Comparison of ENCODE assay signal across 30 cellular contexts in genomic region chr12:25071366-25071765, GRCh38.
DNase-seq lines count a peak whose midpoint lies in the region; ATAC-seq, FAIRE-seq and TF ChIP-seq lines count a peak whose summit lies in the region.
"Had no signal": no experiment of that assay in that cellular context is flagged by ENCODE, and none has a peak within 500 bp of the region (broad histone marks: within the 10 kb centered on the region; RNA-seq: fewer than 3 reads in every experiment).

No MANE protein-coding gene starts in this region.

- no peaks in the 10 kb centered on the region for H3K9me3 Mint-ChIP-seq in activated CD8-positive, alpha-beta T cell treated with anti-CD3 and anti-CD28 coated beads, Interleukin-2, amount 10 ng/mL, durations not matched to agents 7 days and 5 days (ENCODE audit: insufficient read depth)
- H3K9me3 Mint-ChIP-seq: activated CD8-positive, alpha-beta T cell treated with anti-CD3 and anti-CD28 coated beads for 36 hours; activated naive CD8-positive, alpha-beta T cell treated with anti-CD3 and anti-CD28 coated beads, Interleukin-2, amount 50 U/mL, for 24 hours; brain; T-cell had no signal

- no peaks in the 10 kb centered on the region for H3K27me3 ChIP-seq in BLaER1 treated with 17β-estradiol and CSF1 and Interleukin-3, amounts not matched to agents 10 nM and 100 nM
- H3K27me3 ChIP-seq in bronchial epithelial cell (ENCODE audit: control insufficient read depth, insufficient read depth, low read length): no peaks in the 10 kb centered on the region
- no peaks in the 10 kb centered on the region for H3K27me3 ChIP-seq in lower lobe of right lung (ENCODE audit: low read depth)
- no peaks in the 10 kb centered on the region for H3K27me3 ChIP-seq in transverse colon
- H3K27me3 ChIP-seq: heart left ventricle, Peyer's patch had no signal

- intact Hi-C loops in lower lobe of right lung (cut with DNase I) (no loop called here), transverse colon (cut with DNase I; ENCODE audit: low total_unique reads) (no loop called here)

- POLR2A ChIA-PET in activated CD8-positive, alpha-beta T cell treated with anti-CD3 and anti-CD28 coated beads, Interleukin-2, amount 10 ng/mL, durations not matched to agents 7 days and 5 days (lab: Charles Lee): no interaction called here

- peak overlapping the region; percentile 31 to 95 (median 81) for H3K27ac ChIP-seq in BLaER1 treated with 17β-estradiol and CSF1 and Interleukin-3, amounts not matched to agents 10 nM and 100 nM
- peak overlapping the region; percentile 24 for H3K27ac ChIP-seq in lower lobe of right lung
- no peak overlapping the region for H3K27ac ChIP-seq in transverse colon
- H3K27ac ChIP-seq: C4-2B, Peyer's patch, prostate gland had no signal

- ATAC-seq in lower lobe of right lung: no peak
- ATAC-seq in activated CD8-positive, alpha-beta T cell treated with anti-CD3 and anti-CD28 coated beads, Interleukin-2, amount 10 ng/mL, durations not matched to agents 7 days and 5 days: no peak
- ATAC-seq: activated CD4-positive, CD25-positive, alpha-beta regulatory T cell treated with anti-CD3 and anti-CD28 coated beads, Interleukin-2, amount 50 U/mL, for 24 hours; activated CD8-positive, alpha-beta T cell treated with anti-CD3 and anti-CD28 coated beads for 36 hours; activated naive CD8-positive, alpha-beta T cell treated with anti-CD3 and anti-CD28 coated beads, Interleukin-2, amount 50 U/mL, for 24 hours; HCT116; left colon; T-cell had no signal

- no peak for TF ChIP-seq CTCF in bronchial epithelial cell (IDR thresholded peaks at IDR 0.05; ENCODE audit: insufficient read depth, low read length, severe bottlenecking)
- no peak for TF ChIP-seq CTCF in lower lobe of right lung (IDR thresholded peaks at IDR 0.05)
- TF ChIP-seq CTCF in transverse colon (IDR thresholded peaks at IDR 0.05): no peak

- in situ Hi-C loops in transverse colon (cut with MboI; ENCODE audit: low pct_ligation_motif_present in 1 of 4, low pct_unique_long_range_greater_than_20kb in 1 of 4, low sequenced_read_pairs in 3 of 4): no loop called here

- H3K9me3 ChIP-seq in BLaER1 treated with 17β-estradiol and CSF1 and Interleukin-3, amounts not matched to agents 10 nM and 100 nM (replicated peaks in 1 of 11): no peaks in the 10 kb centered on the region
- H3K9me3 ChIP-seq in lower lobe of right lung (no peaks in the 10 kb centered on the region), transverse colon (no peaks in the 10 kb centered on the region)
- H3K9me3 ChIP-seq: heart left ventricle, Peyer's patch, prostate gland had no signal

- H3K27ac Mint-ChIP-seq in activated CD8-positive, alpha-beta T cell treated with anti-CD3 and anti-CD28 coated beads, Interleukin-2, amount 10 ng/mL, durations not matched to agents 7 days and 5 days: no peak overlapping the region
- H3K27ac Mint-ChIP-seq: activated CD8-positive, alpha-beta T cell treated with anti-CD3 and anti-CD28 coated beads for 36 hours; activated naive CD8-positive, alpha-beta T cell treated with anti-CD3 and anti-CD28 coated beads, Interleukin-2, amount 50 U/mL, for 24 hours; brain; T-cell had no signal

- peaks cover 35 to 99% (median 83%) of the 10 kb centered on the region in 11 experiments; a peak in 21 of 22 replicates for H3K36me3 ChIP-seq in BLaER1 treated with 17β-estradiol and CSF1 and Interleukin-3, amounts not matched to agents 10 nM and 100 nM
- H3K36me3 ChIP-seq in bronchial epithelial cell (ENCODE audit: control insufficient read depth, insufficient read depth, low read length): peaks cover 2% of the 10 kb centered on the region
- peaks cover 6% of the 10 kb centered on the region for H3K36me3 ChIP-seq in lower lobe of right lung
- no peaks in the 10 kb centered on the region for H3K36me3 ChIP-seq in transverse colon
- H3K36me3 ChIP-seq: Peyer's patch, prostate gland had no signal

- H4K20me1 ChIP-seq in BLaER1 treated with 17β-estradiol and CSF1 and Interleukin-3, amounts not matched to agents 10 nM and 100 nM: peaks cover 0 to 100% (median 0%) of the 10 kb centered on the region in 11 experiments; a peak in 7 of 22 replicates

- 0 out of 20 replicates have a peak overlapping the region, but pooled peaks of 1 of the 10 experiments have one; percentile 18 for H3K4me3 ChIP-seq in BLaER1 treated with 17β-estradiol and CSF1 and Interleukin-3, amounts not matched to agents 10 nM and 100 nM
- H3K4me3 ChIP-seq in bronchial epithelial cell (ENCODE audit: low read depth, low read length): no peak overlapping the region
- no peak overlapping the region for H3K4me3 ChIP-seq in lower lobe of right lung
- no peak overlapping the region for H3K4me3 ChIP-seq in transverse colon
- H3K4me3 ChIP-seq: heart left ventricle, Peyer's patch, prostate gland, smooth muscle cell had no signal

- H3K9ac ChIP-seq in BLaER1 treated with 17β-estradiol and CSF1 and Interleukin-3, amounts not matched to agents 10 nM and 100 nM: peak overlapping the region in 9 of 11 experiments; percentile 7 to 66 (median 43); a peak in 9 of 22 replicates

- no peak for FAIRE-seq in bronchial epithelial cell (lab: Jason Lieb, UNC)
- FAIRE-seq: colon, D721Med, GM12892 had no signal

- H3K4me1 ChIP-seq in BLaER1 treated with 17β-estradiol and CSF1 and Interleukin-3, amounts not matched to agents 10 nM and 100 nM: peaks cover 84 to 100% (median 97%) of the 10 kb centered on the region in 10 experiments
- H3K4me1 ChIP-seq in lower lobe of right lung (peaks cover 30% of the 10 kb centered on the region), transverse colon (no peaks in the 10 kb centered on the region)
- H3K4me1 ChIP-seq: Peyer's patch, prostate gland had no signal

- H3K4me2 ChIP-seq in BLaER1 treated with 17β-estradiol and CSF1 and Interleukin-3, amounts not matched to agents 10 nM and 100 nM: peak overlapping the region; percentile 38 to 97 (median 93)
- H3K4me2 ChIP-seq: smooth muscle cell had no signal

- WGBS in transverse colon (ENCODE audit: low coverage in 1 of 2), 2 donors: 54 to 75% methylated on average over 1 of the region's 1 CpG

- H3K4me3 Mint-ChIP-seq in activated CD8-positive, alpha-beta T cell treated with anti-CD3 and anti-CD28 coated beads, Interleukin-2, amount 10 ng/mL, durations not matched to agents 7 days and 5 days: no peak overlapping the region
- H3K4me3 Mint-ChIP-seq: activated CD8-positive, alpha-beta T cell treated with anti-CD3 and anti-CD28 coated beads for 36 hours; activated naive CD8-positive, alpha-beta T cell treated with anti-CD3 and anti-CD28 coated beads, Interleukin-2, amount 50 U/mL, for 24 hours; brain; T-cell had no signal

- peaks cover 17% of the 10 kb centered on the region for H3K4me1 Mint-ChIP-seq in activated CD8-positive, alpha-beta T cell treated with anti-CD3 and anti-CD28 coated beads, Interleukin-2, amount 10 ng/mL, durations not matched to agents 7 days and 5 days (ENCODE audit: low read depth)
- H3K4me1 Mint-ChIP-seq: brain had no signal

- CTCF ChIA-PET in activated CD8-positive, alpha-beta T cell treated with anti-CD3 and anti-CD28 coated beads, Interleukin-2, amount 10 ng/mL, durations not matched to agents 7 days and 5 days (lab: Charles Lee): interaction anchor here (0.7 to 1.0 kb wide), 2 partner anchors 9 to 11 kb away, joined by 3 read pairs; no protein-coding TSS in a partner anchor

- DNase-seq in bronchial epithelial cell (ENCODE audit: low read depth) (peak; percentile 26), lower lobe of right lung (no peak), renal cortical epithelial cell (ENCODE audit: low read depth) (peak; percentile 89), transverse colon (no peak)
- no peak for DNase-seq in activated CD8-positive, alpha-beta T cell treated with anti-CD3 and anti-CD28 coated beads, Interleukin-2, amount 10 ng/mL, durations not matched to agents 7 days and 5 days
- DNase-seq in effector CD4-positive, alpha-beta T cell: no peak
- DNase-seq in stimulated activated CD4-positive, alpha-beta T cell treated with anti-CD3 and anti-CD28 coated beads, Interleukin-4, amount 100 ng/mL, for 24 hours: no peak
- DNase-seq: ACHN; activated CD8-positive, alpha-beta T cell treated with anti-CD3 and anti-CD28 coated beads for 36 hours; activated gamma-delta T cell treated with Interleukin-2 at 50 U/mL for 16 hours; activated naive CD8-positive, alpha-beta T cell treated with anti-CD3 and anti-CD28 coated beads, Interleukin-2, amount 50 U/mL, for 24 hours; heart left ventricle; Kasumi-1; left colon; midbrain; NCI-H187 treated with DMSO at 0.1 percent for 48 hours; Peyer's patch; stimulated activated CD4-positive, alpha-beta T cell treated with anti-CD3 and anti-CD28 coated beads, Interleukin-2, amount 100 ng/mL, for 48 hours; stimulated activated naive CD4-positive, alpha-beta T cell treated with Interleukin-2 at 50 U/mL for 16 hours; T-cell had no signal

- peaks cover 72% of the 10 kb centered on the region for H3K36me3 Mint-ChIP-seq in activated CD8-positive, alpha-beta T cell treated with anti-CD3 and anti-CD28 coated beads, Interleukin-2, amount 10 ng/mL, durations not matched to agents 7 days and 5 days (ENCODE audit: low read depth)
- H3K36me3 Mint-ChIP-seq: brain had no signal

- TF ChIP-seq POLR2A in transverse colon (IDR thresholded peaks at IDR 0.05): no peak

- TF ChIP-seq EP300 in transverse colon (IDR thresholded peaks at IDR 0.05; ENCODE audit: low read depth): no peak

- no peaks in the 10 kb centered on the region for H3K27me3 Mint-ChIP-seq in activated CD8-positive, alpha-beta T cell treated with anti-CD3 and anti-CD28 coated beads, Interleukin-2, amount 10 ng/mL, durations not matched to agents 7 days and 5 days (ENCODE audit: low read depth)
- H3K27me3 Mint-ChIP-seq: activated CD8-positive, alpha-beta T cell treated with anti-CD3 and anti-CD28 coated beads for 36 hours; activated naive CD8-positive, alpha-beta T cell treated with anti-CD3 and anti-CD28 coated beads, Interleukin-2, amount 50 U/mL, for 24 hours; brain; T-cell had no signal

Comparison
In these comparisons a context has a peak if more than half of its experiments do, and no peak if none do; other contexts are left out.
1. H3K27ac ChIP-seq: peak in BLaER1 treated with 17β-estradiol and CSF1 and Interleukin-3, amounts not matched to agents 10 nM and 100 nM (11 of 11) and lower lobe of right lung (single experiment); none in transverse colon (0 of 4).
2. DNase-seq: peak in bronchial epithelial cell (single experiment) and renal cortical epithelial cell (single experiment); none in lower lobe of right lung (single experiment), activated CD8-positive, alpha-beta T cell treated with anti-CD3 and anti-CD28 coated beads, Interleukin-2, amount 10 ng/mL, durations not matched to agents 7 days and 5 days (single experiment), transverse colon (single experiment), effector CD4-positive, alpha-beta T cell (single experiment) and stimulated activated CD4-positive, alpha-beta T cell treated with anti-CD3 and anti-CD28 coated beads, Interleukin-4, amount 100 ng/mL, for 24 hours (single experiment).